In genomic region chr2:72035518-72036172, GRCh38 we compare ENCODE assay signal across 15 cellular contexts.
DNase-seq lines count a peak whose midpoint lies in the region; ATAC-seq and TF ChIP-seq lines count a peak whose summit lies in the region.
"Had no signal": no experiment of that assay in that cellular context is flagged by ENCODE, and none has a peak within 500 bp of the region (broad histone marks: within the 10 kb centered on the region; RNA-seq: fewer than 3 reads in every experiment).

No MANE protein-coding gene starts in this region.

- no peak for TF ChIP-seq CTCF in Panc1 (IDR thresholded peaks at IDR 0.05)

- CTCF ChIA-PET in Panc1 (lab: Charles Lee) = interaction anchor here (0.7 kb wide), 1 partner anchor 743 kb away, joined by 5 read pairs; no protein-coding TSS in a partner anchor

- BruUV-seq in Panc1 (replicated peaks; lab: Mats Ljungman, UMichigan) = no TSS peak

- H3K27ac ChIP-seq in Panc1 (ENCODE audit: low read length) (no peak overlapping the region), epithelial cell of prostate (peak overlapping the region; percentile 9)
- H3K27ac ChIP-seq: stomach had no signal

- intact Hi-C loops in Panc1 (cut with micrococcal nuclease; ENCODE audit: unreplicated experiment) = no loop called here
- intact Hi-C loops in posterior vena cava (cut with DNase I) = no loop called here

- no peaks in the 10 kb centered on the region for H3K36me3 ChIP-seq in Panc1 (ENCODE audit: control insufficient read depth, insufficient read depth, low read length)
- H3K36me3 ChIP-seq: stomach had no signal

- POLR2A ChIA-PET in Panc1 (lab: Charles Lee) = no interaction called here

- H3K4me3 ChIP-seq in Panc1 (ENCODE audit: low read depth in 2 of 2, low read length in 2 of 2) = no peak overlapping the region
- H3K4me3 ChIP-seq: skin epidermis, stomach had no signal

- H3K4me1 ChIP-seq in Panc1 (ENCODE audit: control insufficient read depth, insufficient read depth, low read length) = no peaks in the 10 kb centered on the region
- H3K4me1 ChIP-seq: stomach had no signal

- no peaks in the 10 kb centered on the region for H3K9me3 ChIP-seq in Panc1 (ENCODE audit: control insufficient read depth, insufficient read depth, low read depth, low read length)
- H3K9me3 ChIP-seq: stomach had no signal

- ATAC-seq in Panc1 (0 out of 2 replicates have a peak, but pooled peaks have one; percentile 8), left lobe of liver (no peak)

- no peaks in the 10 kb centered on the region; the same call in 1 of the 2 replicates for H3K27me3 ChIP-seq in Panc1 (ENCODE audit: control insufficient read depth, insufficient read depth, low read length)

- DNase-seq in GM04504 (ENCODE audit: low read depth) = peak; percentile 4
- DNase-seq in Panc1 (ENCODE audit: low read depth, low spot score) = no peak
- no peak for DNase-seq in epithelial cell of prostate (ENCODE audit: low read depth, low spot score)
- DNase-seq in posterior vena cava (ENCODE audit: low spot score) = peak; percentile 69
- no peak for DNase-seq in T-helper 1 cell
- DNase-seq in left lobe of liver (ENCODE audit: low spot score) = no peak
- no peak for DNase-seq in foreskin melanocyte
- DNase-seq: activated naive CD4-positive, alpha-beta T cell treated with anti-CD3 and anti-CD28 coated beads for 36 hours; CD4-positive, alpha-beta memory T cell; cerebellar nuclear complex; erythroblast; mesenchymal stem cell; NCI-H1105 treated with DMSO at 0.1 percent for 48 hours; stomach had no signal

- in situ Hi-C loops in Panc1 (cut with HindIII; ENCODE audit: low pct_unique_long_range_greater_than_20kb, low sequenced_read_pairs) = no loop called here

Comparison
In these comparisons a context has a peak if more than half of its experiments do, and no peak if none do; other contexts are left out.
1. DNase-seq: peak in GM04504 (single experiment) and posterior vena cava (single experiment); none in Panc1 (single experiment), epithelial cell of prostate (single experiment), T-helper 1 cell (0 of 5), left lobe of liver (single experiment) and foreskin melanocyte (single experiment).